8 cellular contexts compared by ENCODE assay signal in the genomic region with DNA sequence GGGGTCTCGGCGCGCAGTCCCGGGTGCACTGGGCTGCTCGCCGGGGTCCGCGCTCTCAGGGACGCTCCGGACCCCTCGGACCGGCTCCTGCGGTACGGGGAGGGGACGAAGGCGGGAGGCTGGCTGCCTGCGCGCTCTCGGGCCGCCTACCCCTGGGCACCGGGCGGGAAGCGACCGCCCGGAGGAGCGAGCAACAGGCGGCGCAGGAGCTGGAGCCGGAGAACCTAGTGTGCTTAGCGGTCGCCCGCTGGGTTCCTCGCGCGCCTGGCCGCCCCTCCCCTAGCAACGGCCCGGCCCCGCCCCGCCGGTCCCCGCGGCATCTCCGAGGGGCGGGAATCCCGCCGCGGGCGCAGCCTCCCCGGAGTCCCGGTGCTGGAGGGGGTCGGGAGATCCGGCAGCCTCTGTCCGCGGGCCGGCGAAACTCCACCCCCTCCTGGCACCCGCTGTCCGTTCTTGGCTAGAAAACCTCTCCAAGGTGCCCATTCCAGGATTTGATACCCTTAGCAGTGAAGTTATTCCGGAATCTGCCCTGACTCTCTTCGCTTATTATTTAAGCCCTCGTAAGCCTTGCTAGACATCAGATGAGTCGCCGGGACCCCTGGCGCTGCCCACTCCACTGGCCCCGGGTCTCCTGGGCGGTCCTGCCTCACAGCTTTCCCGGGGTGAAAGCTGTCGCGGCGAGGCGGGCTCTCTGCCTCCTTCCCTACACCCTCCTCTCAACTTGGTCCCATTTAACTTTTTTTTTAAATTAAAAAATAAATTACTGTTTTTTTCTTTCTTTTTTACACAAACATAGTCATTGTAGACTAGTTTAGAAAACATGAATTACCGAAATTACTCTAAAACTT. TPM values are rescaled to one million over a fixed set of nuclear protein-coding genes. Genes with fewer than 3 reads are reported as not detected.
DNase-seq lines count a peak whose midpoint lies in the region; FAIRE-seq and TF ChIP-seq lines count a peak whose summit lies in the region.

A gene (minus strand): TSS at position 231 of the 848 bp plus-strand sequence. CDS start 246 bp downstream, outside the sequence.

- H2AFZ ChIP-seq in OCI-LY7 (ENCODE audit: low read length): peak within 1 kb of the TSS; percentile 36; the same call in 1 of the 2 replicates
- peak within 1 kb of the TSS; percentile 67 for H2AFZ ChIP-seq in astrocyte (ENCODE audit: low read depth, low read length)

- no peak within 1 kb of the TSS for H3K27ac Mint-ChIP-seq in astrocyte (ENCODE audit: unreplicated experiment)

- H3K9me3 ChIP-seq in OCI-LY7 (ENCODE audit: low read length): no peaks in the 10 kb centered on the region
- H3K9me3 ChIP-seq in astrocyte (ENCODE audit: insufficient read depth, low read depth, low read length): peaks cover 2% of the 10 kb centered on the region
- H3K9me3 ChIP-seq in iPS-18c (ENCODE audit: control insufficient read depth, insufficient read depth, low read length): peaks cover 2% of the 10 kb centered on the region
- no peaks in the 10 kb centered on the region for H3K9me3 ChIP-seq in small intestine (ENCODE audit: control insufficient read depth, low read depth)

- no peak for TF ChIP-seq CTCF in OCI-LY7 (conservative IDR thresholded peaks at IDR 0.05; ENCODE audit: low read length)
- TF ChIP-seq CTCF in astrocyte (IDR thresholded peaks at IDR 0.05; ENCODE audit: insufficient read depth, low read depth, low read length): no peak

- POLR2A ChIA-PET in OCI-LY7 (lab: Charles Lee): interaction anchor here (0.6 kb wide), 1 partner anchor 13 kb away, joined by 3 read pairs; no protein-coding TSS in a partner anchor

- WGBS in small intestine, 3 donors: 1 to 2% (median 1%) methylated on average over 47 to 73 of the region's 73 CpGs

- H3K27ac ChIP-seq in OCI-LY7 (ENCODE audit: low read depth, low read length, poor library complexity, severe bottlenecking) (peak within 1 kb of the TSS; percentile 19), astrocyte (ENCODE audit: low read depth, low read length) (no peak within 1 kb of the TSS), small intestine (ENCODE audit: low read depth in 1 of 2, low read length in 1 of 2) (no peak within 1 kb of the TSS)

- H3K27me3 Mint-ChIP-seq in astrocyte (ENCODE audit: low read depth, unreplicated experiment): peaks cover 56% of the 10 kb centered on the region

- H4K20me1 ChIP-seq in OCI-LY7 (ENCODE audit: insufficient read depth, low read length) (no peaks in the 10 kb centered on the region), astrocyte (ENCODE audit: insufficient read depth, low read length) (no peaks in the 10 kb centered on the region)

- DNase-seq in activated effector memory CD4-positive, alpha-beta T cell treated with anti-CD3 and anti-CD28 coated beads, Interleukin-2, amount 50 U/mL, for 16 hours: peak; percentile 71
- DNase-seq in activated effector memory CD4-positive, alpha-beta T cell treated with Interleukin-2 at 50 U/mL for 16 hours: no peak
- DNase-seq in OCI-LY7 (ENCODE audit: low spot score) (peak; percentile 73), astrocyte (ENCODE audit: low read depth) (no peak), small intestine (no peak), inferior parietal cortex (ENCODE audit: extremely low spot score) (no peak), NCI-H128 (lab: John Stamatoyannopoulos, UW; ENCODE audit: unreplicated experiment) (no peak)

- peak within 1 kb of the TSS; percentile 68 for H3K4me2 ChIP-seq in OCI-LY7 (ENCODE audit: low read length)
- peak within 1 kb of the TSS; percentile 89 for H3K4me2 ChIP-seq in astrocyte (ENCODE audit: low read length)

- H3K36me3 ChIP-seq in OCI-LY7 (ENCODE audit: insufficient read depth, low read length) (no peaks in the 10 kb centered on the region), astrocyte (ENCODE audit: insufficient read depth, low read length) (no peaks in the 10 kb centered on the region), small intestine (ENCODE audit: control insufficient read depth in 2 of 2, insufficient read depth in 2 of 2, low read length in 2 of 2) (no peaks in the 10 kb centered on the region)

- peaks cover 3% of the 10 kb centered on the region for H3K4me1 Mint-ChIP-seq in astrocyte (ENCODE audit: low read depth, unreplicated experiment)

- no TSS peak for BruUV-seq in OCI-LY7 (replicated peaks; lab: Mats Ljungman, UMichigan)

- peaks cover 2% of the 10 kb centered on the region for H3K36me3 Mint-ChIP-seq in astrocyte (ENCODE audit: low read depth, unreplicated experiment)

- H3K9ac ChIP-seq in astrocyte (ENCODE audit: low read length): no peak within 1 kb of the TSS

- peaks cover 6% of the 10 kb centered on the region for H3K9me3 Mint-ChIP-seq in astrocyte (ENCODE audit: unreplicated experiment)

- peak within 1 kb of the TSS; percentile 83 for H3K4me3 Mint-ChIP-seq in astrocyte (ENCODE audit: unreplicated experiment)

- H3K4me3 ChIP-seq in OCI-LY7 (ENCODE audit: low read depth, low read length, poor library complexity, severe bottlenecking) (peak within 1 kb of the TSS; percentile 70), astrocyte (ENCODE audit: insufficient read depth, low read depth, low read length) (peak within 1 kb of the TSS; percentile 48), iPS-18c (ENCODE audit: insufficient read depth, low read depth, low read length) (peak within 1 kb of the TSS; percentile 64), small intestine (ENCODE audit: low read depth in 1 of 2, low read length in 2 of 2) (peak within 1 kb of the TSS; percentile 8 to 52)

- H3K27me3 ChIP-seq in astrocyte (ENCODE audit: insufficient read depth, low read length) (peaks cover 42% of the 10 kb centered on the region), small intestine (ENCODE audit: control insufficient read depth in 2 of 2, insufficient read depth in 2 of 2, low read length in 2 of 2) (peaks cover 4 to 15% of the 10 kb centered on the region in 2 donors)

- CTCF ChIA-PET in OCI-LY7 (lab: Charles Lee; ENCODE audit: unreplicated experiment): no interaction called here

- intact Hi-C loops in OCI-LY7 (cut with micrococcal nuclease; ENCODE audit: unreplicated experiment): no loop called here

- no peak for FAIRE-seq in astrocyte (lab: Jason Lieb, UNC)
- FAIRE-seq in small intestine (lab: Jason Lieb, UNC): no peak

- no peaks in the 10 kb centered on the region for H3K9me2 ChIP-seq in OCI-LY7 (ENCODE audit: insufficient read depth, low read length)

- H3K79me2 ChIP-seq in OCI-LY7 (ENCODE audit: insufficient read depth, low read depth, low read length) (no peaks in the 10 kb centered on the region), astrocyte (ENCODE audit: insufficient read depth, low read length) (no peaks in the 10 kb centered on the region)

- H3K4me1 ChIP-seq in OCI-LY7 (ENCODE audit: insufficient read depth, low read length, poor library complexity, severe bottlenecking) (peaks cover 46% of the 10 kb centered on the region), astrocyte (ENCODE audit: insufficient read depth, low read length) (peaks cover 12% of the 10 kb centered on the region), small intestine (ENCODE audit: control insufficient read depth in 2 of 2, insufficient read depth in 1 of 2, low read depth in 1 of 2, low read length in 1 of 2) (no peaks in the 10 kb centered on the region)

RNA-seq across cellular contexts. Expression of the gene that starts here (rescaled TPM):
- 8.8 and 12.8 TPM in 2 replicates for total RNA-seq in OCI-LY7 (2014; rRNA removed; shearing (Covaris generic))
- total RNA-seq in OCI-LY7 (2022) (0.57 and 1.2 TPM in 2 replicates), astrocyte (not detected in 2 replicates)
- under 1 TPM in 1 of 3 donors, not detected in 2; 0.51 TPM for polyA plus RNA-seq in small intestine

Comparison
In these comparisons a context has a peak if more than half of its experiments do, and no peak if none do; other contexts are left out.
1. DNase-seq: peak in activated effector memory CD4-positive, alpha-beta T cell treated with anti-CD3 and anti-CD28 coated beads, Interleukin-2, amount 50 U/mL, for 16 hours (single experiment) and OCI-LY7 (single experiment); none in activated effector memory CD4-positive, alpha-beta T cell treated with Interleukin-2 at 50 U/mL for 16 hours (single experiment), astrocyte (single experiment), small intestine (single experiment), inferior parietal cortex (single experiment) and NCI-H128 (single experiment).
2. Peak in every context shown above with its lines, with median percentiles within 50 percentile points of each other: H3K4me3 ChIP-seq.